In the genomic region with DNA sequence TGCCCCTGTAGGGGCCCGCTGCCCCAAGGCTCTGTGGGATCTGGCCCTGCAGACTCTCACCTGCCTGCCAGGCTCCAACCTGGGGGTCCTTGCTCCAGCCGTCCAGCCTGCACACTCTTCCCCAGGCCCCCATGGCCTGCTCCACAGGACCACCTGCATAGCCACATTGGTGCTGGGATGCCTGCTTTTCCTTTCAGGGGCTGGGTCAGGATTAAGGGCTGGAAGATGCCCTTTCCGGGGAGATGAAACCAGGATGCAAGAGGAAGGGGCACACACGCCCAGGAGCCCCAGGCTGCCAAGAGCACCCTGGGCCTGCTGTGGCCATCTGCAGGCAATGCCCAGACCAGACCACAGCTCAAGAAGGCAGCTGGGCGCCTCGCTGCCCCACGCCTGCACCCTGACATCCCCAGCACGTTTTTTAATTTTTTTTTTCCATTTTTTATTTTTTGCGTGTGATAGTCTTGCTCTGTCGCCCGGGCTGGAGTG, we compare ENCODE assay signal across 17 cellular contexts. TPM values are rescaled to one million over a fixed set of nuclear protein-coding genes. Genes with fewer than 3 reads are reported as not detected.
DNase-seq lines count a peak whose midpoint lies in the region; ATAC-seq and TF ChIP-seq lines count a peak whose summit lies in the region.
"Had no signal": no experiment of that assay in that cellular context is flagged by ENCODE, and none has a peak within 500 bp of the region (broad histone marks: within the 10 kb centered on the region; RNA-seq: fewer than 3 reads in every experiment).

No MANE protein-coding gene starts in this region.

- H3K27ac ChIP-seq in heart right ventricle (no peak overlapping the region), cingulate gyrus (ENCODE audit: low read depth, low read length) (peak overlapping the region; percentile 41), neural cell (ENCODE audit: low read length) (no peak overlapping the region)
- H3K27ac ChIP-seq: KMS-11, SJCRH30 had no signal

- no peaks in the 10 kb centered on the region for H3K9me2 ChIP-seq in neural cell (ENCODE audit: insufficient read depth, low read length)

- H3K9me3 ChIP-seq in heart right ventricle (no peaks in the 10 kb centered on the region), neural cell (ENCODE audit: low read length) (no peaks in the 10 kb centered on the region)
- H3K9me3 ChIP-seq: SJCRH30 had no signal

- DNase-seq in cardiac septum (ENCODE audit: low spot score) (peak; percentile 74), heart right ventricle (no peak), nephron progenitor cell (no peak)
- DNase-seq: GOT3, MV-4-11, NCI-H187 treated with DMSO at 0.1 percent for 48 hours, NCI-H226, NCI-H524 treated with DMSO at 0.1 percent for 48 hours had no signal

- H3K4me3 Mint-ChIP-seq in nephron progenitor cell: no peak overlapping the region
- H3K4me3 Mint-ChIP-seq: B cell; CD4-positive, alpha-beta memory T cell had no signal

- peaks cover 3% of the 10 kb centered on the region for H3K27me3 Mint-ChIP-seq in nephron progenitor cell (ENCODE audit: low read depth, poor library complexity)
- H3K27me3 Mint-ChIP-seq: B cell had no signal

- H3K36me3 Mint-ChIP-seq in nephron progenitor cell (ENCODE audit: low read depth): no peaks in the 10 kb centered on the region
- H3K36me3 Mint-ChIP-seq: CD4-positive, alpha-beta memory T cell had no signal

- TF ChIP-seq CTCF in heart right ventricle (IDR thresholded peaks at IDR 0.05) (no peak), neural cell (IDR thresholded peaks at IDR 0.05; ENCODE audit: poor library complexity, severe bottlenecking) (no peak), nephron progenitor cell (IDR thresholded peaks at IDR 0.05) (no peak)

- no peak overlapping the region for H3K4me2 ChIP-seq in neural cell (ENCODE audit: low read length)
- H3K4me2 ChIP-seq: KMS-11 had no signal

- no peak for TF ChIP-seq EP300 in neural cell (conservative IDR thresholded peaks at IDR 0.05; ENCODE audit: poor library complexity, severe bottlenecking)

- H3F3A ChIP-seq in neural cell (ENCODE audit: insufficient read depth, low read length, poor library complexity, severe bottlenecking): no peaks in the 10 kb centered on the region

- H3K9ac ChIP-seq in neural cell (ENCODE audit: low read length): peak overlapping the region; percentile 31
- H3K9ac ChIP-seq: KMS-11 had no signal

- intact Hi-C loops in cardiac septum (cut with DNase I) (loop anchor here (2.0 kb wide), 1 partner anchor 29 kb away; no protein-coding TSS in a partner anchor), heart right ventricle (cut with DNase I) (loop anchor here in 9 of 10 donors (2.0 to 5.0 kb wide), 2 partner anchors 29 to 45 kb away; no protein-coding TSS in a partner anchor)

- peaks cover 19% of the 10 kb centered on the region for H3K4me1 Mint-ChIP-seq in nephron progenitor cell

- no peak overlapping the region for H3K27ac Mint-ChIP-seq in nephron progenitor cell
- H3K27ac Mint-ChIP-seq: B cell had no signal

- H3K9me3 Mint-ChIP-seq in nephron progenitor cell: no peaks in the 10 kb centered on the region
- H3K9me3 Mint-ChIP-seq: CD4-positive, alpha-beta memory T cell had no signal

- peaks cover 39 to 83% (median 65%) of the 10 kb centered on the region in 9 donors for H3K4me1 ChIP-seq in heart right ventricle

- H2AFZ ChIP-seq in neural cell (ENCODE audit: low read depth, low read length): no peak overlapping the region

- WGBS in heart right ventricle, 2 donors: 88 to 90% methylated on average over 11 of the region's 11 CpGs

- no peaks in the 10 kb centered on the region for H3K79me2 ChIP-seq in neural cell (replicated peaks; ENCODE audit: insufficient read depth, low read length)

- H3K27me3 ChIP-seq in heart right ventricle (no peaks in the 10 kb centered on the region), neural cell (ENCODE audit: insufficient read depth, low read depth, low read length) (no peaks in the 10 kb centered on the region)
- H3K27me3 ChIP-seq: SJCRH30 had no signal

- H3K36me3 ChIP-seq in heart right ventricle (no peaks in the 10 kb centered on the region), neural cell (ENCODE audit: insufficient read depth, low read length) (no peaks in the 10 kb centered on the region)
- H3K36me3 ChIP-seq: SJCRH30 had no signal

- no peak for TF ChIP-seq RAD21 in neural cell (conservative IDR thresholded peaks at IDR 0.05)

- ATAC-seq in heart right ventricle (no peak), GM18502 (IDR thresholded peaks at IDR 0.05; ENCODE audit: poor library complexity, unreplicated experiment) (no peak)
- no peak for ATAC-seq in activated CD4-positive, CD25-positive, alpha-beta regulatory T cell treated with anti-CD3 and anti-CD28 coated beads, Interleukin-2, amount 50 U/mL, for 24 hours

- H3K4me3 ChIP-seq in heart right ventricle (no peak overlapping the region), neural cell (ENCODE audit: low read length) (no peak overlapping the region)
- H3K4me3 ChIP-seq: GM12878, SJCRH30 had no signal

- no peaks in the 10 kb centered on the region for H4K20me1 ChIP-seq in neural cell (ENCODE audit: insufficient read depth)

TF ChIP-seq in neural cell, 6 proteins besides CTCF, POLR2A, EP300 and RAD21:
- no peak for TF ChIP-seq POLR2AphosphoS5 (IDR thresholded peaks at IDR 0.05)
- TF ChIP-seq, protein P1, sequence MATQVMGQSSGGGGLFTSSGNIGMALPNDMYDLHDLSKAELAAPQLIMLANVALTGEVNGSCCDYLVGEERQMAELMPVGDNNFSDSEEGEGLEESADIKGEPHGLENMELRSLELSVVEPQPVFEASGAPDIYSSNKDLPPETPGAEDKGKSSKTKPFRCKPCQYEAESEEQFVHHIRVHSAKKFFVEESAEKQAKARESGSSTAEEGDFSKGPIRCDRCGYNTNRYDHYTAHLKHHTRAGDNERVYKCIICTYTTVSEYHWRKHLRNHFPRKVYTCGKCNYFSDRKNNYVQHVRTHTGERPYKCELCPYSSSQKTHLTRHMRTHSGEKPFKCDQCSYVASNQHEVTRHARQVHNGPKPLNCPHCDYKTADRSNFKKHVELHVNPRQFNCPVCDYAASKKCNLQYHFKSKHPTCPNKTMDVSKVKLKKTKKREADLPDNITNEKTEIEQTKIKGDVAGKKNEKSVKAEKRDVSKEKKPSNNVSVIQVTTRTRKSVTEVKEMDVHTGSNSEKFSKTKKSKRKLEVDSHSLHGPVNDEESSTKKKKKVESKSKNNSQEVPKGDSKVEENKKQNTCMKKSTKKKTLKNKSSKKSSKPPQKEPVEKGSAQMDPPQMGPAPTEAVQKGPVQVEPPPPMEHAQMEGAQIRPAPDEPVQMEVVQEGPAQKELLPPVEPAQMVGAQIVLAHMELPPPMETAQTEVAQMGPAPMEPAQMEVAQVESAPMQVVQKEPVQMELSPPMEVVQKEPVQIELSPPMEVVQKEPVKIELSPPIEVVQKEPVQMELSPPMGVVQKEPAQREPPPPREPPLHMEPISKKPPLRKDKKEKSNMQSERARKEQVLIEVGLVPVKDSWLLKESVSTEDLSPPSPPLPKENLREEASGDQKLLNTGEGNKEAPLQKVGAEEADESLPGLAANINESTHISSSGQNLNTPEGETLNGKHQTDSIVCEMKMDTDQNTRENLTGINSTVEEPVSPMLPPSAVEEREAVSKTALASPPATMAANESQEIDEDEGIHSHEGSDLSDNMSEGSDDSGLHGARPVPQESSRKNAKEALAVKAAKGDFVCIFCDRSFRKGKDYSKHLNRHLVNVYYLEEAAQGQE (IDR thresholded peaks at IDR 0.05; ENCODE audit: borderline replicate concordance): no peak
- TF ChIP-seq TAF1 (IDR thresholded peaks at IDR 0.05; ENCODE audit: low read depth): no peak
- no peak for TF ChIP-seq MXI1 (conservative IDR thresholded peaks at IDR 0.05; ENCODE audit: poor library complexity, severe bottlenecking)
- no peak for TF ChIP-seq EZH2 (IDR thresholded peaks at IDR 0.05; ENCODE audit: borderline replicate concordance, insufficient read depth, low read length, poor library complexity, severe bottlenecking)
- TF ChIP-seq SMC3 (conservative IDR thresholded peaks at IDR 0.05; ENCODE audit: poor library complexity): no peak

RNA-seq across cellular contexts. Expression of a gene that starts 15.0 kb away (rescaled TPM):
- total RNA-seq in cardiac septum (20.1 TPM), heart right ventricle (10 to 100 TPM; 14.0 to 19.7 (median 16.8) TPM)
- polyA plus RNA-seq in heart right ventricle (1 to 10 TPM; 5.0 to 9.9 TPM), neural cell (25.5 and 27.2 TPM in 2 replicates)
- 53.6 and 58.3 TPM in 2 replicates for polyA minus RNA-seq in neural cell

RNA-seq across cellular contexts. Expression of a gene that starts 15.3 kb away (rescaled TPM):
- total RNA-seq in cardiac septum (43.8 TPM), heart right ventricle (10 to 100 TPM; 33.3 to 53.9 (median 40.3) TPM)
- polyA plus RNA-seq in heart right ventricle (100 to 1,000 TPM in 1 of 2 donors, 10 to 100 TPM in 1; 51.6 to 141 TPM), neural cell (86.5 and 169 TPM in 2 replicates)
- polyA minus RNA-seq in neural cell: 36.3 and 39.6 TPM in 2 replicates

RNA-seq across cellular contexts. Expression of a gene that starts 18.5 kb away (rescaled TPM):
- total RNA-seq in cardiac septum: 5.2 TPM
- 1 to 10 TPM; 2.9 to 7.5 (median 3.8) TPM for total RNA-seq in heart right ventricle
- 10 to 100 TPM in 1 of 2 donors, 1 to 10 TPM in 1; 8.6 to 14.7 TPM for polyA plus RNA-seq in heart right ventricle
- 8.2 and 10.2 TPM in 2 replicates for polyA plus RNA-seq in neural cell
- 5.9 and 6.8 TPM in 2 replicates for polyA minus RNA-seq in neural cell

RNA-seq across cellular contexts. Expression of a gene that starts 24.9 kb away (rescaled TPM):
- 327 TPM for total RNA-seq in cardiac septum
- 100 to 1,000 TPM; 273 to 896 (median 534) TPM for total RNA-seq in heart right ventricle
- 1,000 to 10,000 TPM in 1 of 2 donors, 100 to 1,000 TPM in 1; 717 to 1,062 TPM for polyA plus RNA-seq in heart right ventricle
- 918 and 1,148 TPM in 2 replicates for polyA plus RNA-seq in neural cell
- polyA minus RNA-seq in neural cell: 398 and 444 TPM in 2 replicates
